In the genomic region with DNA sequence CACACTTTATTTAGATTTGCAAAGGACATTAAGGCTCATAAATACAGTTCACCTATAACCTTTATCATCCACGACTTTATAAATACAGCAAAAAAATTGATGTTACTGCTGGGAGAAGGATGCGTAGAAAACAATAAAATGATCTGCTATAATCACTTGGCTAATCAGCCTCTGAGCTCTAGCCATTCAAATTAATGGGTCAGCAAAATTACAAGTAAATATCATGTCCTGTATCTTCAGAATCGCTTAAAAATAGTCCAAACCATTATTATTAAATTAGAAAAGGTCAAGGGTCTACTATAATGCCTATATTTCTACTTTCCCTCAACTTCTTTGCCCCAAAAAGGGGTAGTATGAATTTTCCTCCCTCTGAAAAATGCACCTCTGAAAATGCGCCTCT, we compare ENCODE assay signal across 26 cellular contexts.
"Had no signal": no experiment of that assay in that cellular context is flagged by ENCODE, and none has a peak within 500 bp of the region (broad histone marks: within the 10 kb centered on the region; RNA-seq: fewer than 3 reads in every experiment).

No MANE protein-coding gene starts in this region.

- H2AFZ ChIP-seq: hepatocyte had no signal

- H3K9me3 ChIP-seq: colonic mucosa, esophagus muscularis mucosa, gastroesophageal sphincter, heart left ventricle, left lung, lower lobe of right lung, mucosa of descending colon had no signal

- H3K27ac Mint-ChIP-seq: dendritic cell treated with granulocyte-macrophage colony-stimulating factor and Interleukin-4, amounts not matched to agents 40 ng/mL and 50 ng/mL, for 4 days; effector memory CD8-positive, alpha-beta T cell; endodermal cell; mesothelial cell of epicardium had no signal

- H3K4me2 ChIP-seq: hepatocyte had no signal

- H3K4me1 ChIP-seq: colonic mucosa, esophagus muscularis mucosa, foreskin keratinocyte, gastroesophageal sphincter, heart left ventricle, left lung, lower lobe of right lung had no signal

- H3K4me3 ChIP-seq: colonic mucosa, esophagus muscularis mucosa, gastroesophageal sphincter, heart left ventricle, hepatocyte, left lung, lower lobe of right lung, mucosa of descending colon had no signal

- H3K9me3 Mint-ChIP-seq: dendritic cell treated with granulocyte-macrophage colony-stimulating factor and Interleukin-4, amounts not matched to agents 40 ng/mL and 50 ng/mL, for 4 days; effector memory CD8-positive, alpha-beta T cell; endodermal cell; immature natural killer cell; mesothelial cell of epicardium; naive B cell had no signal

- H3K4me3 Mint-ChIP-seq: dendritic cell treated with granulocyte-macrophage colony-stimulating factor and Interleukin-4, amounts not matched to agents 40 ng/mL and 50 ng/mL, for 4 days; effector memory CD8-positive, alpha-beta T cell; endodermal cell; immature natural killer cell; mesothelial cell of epicardium; naive B cell had no signal

- FAIRE-seq: endometrium, frontal cortex, kidney had no signal

- H3K27me3 Mint-ChIP-seq: dendritic cell treated with granulocyte-macrophage colony-stimulating factor and Interleukin-4, amounts not matched to agents 40 ng/mL and 50 ng/mL, for 4 days; effector memory CD8-positive, alpha-beta T cell; naive B cell had no signal

- H3K27ac ChIP-seq: colonic mucosa, esophagus muscularis mucosa, foreskin keratinocyte, gastroesophageal sphincter, heart left ventricle, hepatocyte, left lung, lower lobe of right lung had no signal

- H3K27me3 ChIP-seq: colonic mucosa, esophagus muscularis mucosa, foreskin keratinocyte, gastroesophageal sphincter, heart left ventricle, hepatocyte, left lung had no signal

- ATAC-seq: effector memory CD8-positive, alpha-beta T cell; foreskin keratinocyte; gastroesophageal sphincter; heart left ventricle; left cardiac atrium; left lung; left ventricle myocardium superior; lower lobe of right lung; mucosa of descending colon had no signal

- H3K36me3 Mint-ChIP-seq: immature natural killer cell, mesothelial cell of epicardium, naive B cell had no signal

- H3K4me1 Mint-ChIP-seq: naive B cell had no signal

- H3K36me3 ChIP-seq: colonic mucosa, esophagus muscularis mucosa, gastroesophageal sphincter, heart left ventricle, left lung, lower lobe of right lung had no signal

- DNase-seq: colonic mucosa; cortex of kidney; effector CD8-positive, alpha-beta T cell; effector memory CD8-positive, alpha-beta T cell; endodermal cell; foreskin keratinocyte; heart left ventricle; hypothalamus; immature natural killer cell; islet precursor cell; kidney; kidney glomerular epithelial cell; left cardiac atrium; left lung; left ventricle myocardium superior; lower lobe of right lung; mesenchymal stem cell; mucosa of descending colon; naive B cell had no signal
